Comparison of ENCODE assay signal across 8 cellular contexts in genomic region chr2:216596234-216596985, GRCh38. TPM values are rescaled to one million over a fixed set of nuclear protein-coding genes. Genes with fewer than 3 reads are reported as not detected.
DNase-seq lines count a peak whose midpoint lies in the region; ATAC-seq and TF ChIP-seq lines count a peak whose summit lies in the region.

No MANE protein-coding gene starts in this region.

- TF ChIP-seq CTCF in DND-41 (IDR thresholded peaks at IDR 0.05; ENCODE audit: borderline replicate concordance, extremely low read depth, low read length, poor library complexity, severe bottlenecking) (no peak), brain (conservative IDR thresholded peaks at IDR 0.05) (no peak), mesothelial cell of epicardium (IDR thresholded peaks at IDR 0.05; ENCODE audit: unreplicated experiment) (no peak)

- no peak overlapping the region for H3K4me3 ChIP-seq in DND-41 (ENCODE audit: low read depth in 1 of 2, low read length in 2 of 2)

- no peaks in the 10 kb centered on the region for H3K9me3 ChIP-seq in DND-41 (ENCODE audit: insufficient read depth, low read length, severe bottlenecking)

- H2AFZ ChIP-seq in DND-41 (ENCODE audit: low read depth, low read length) = 0 out of 2 replicates have a peak overlapping the region, but pooled peaks have one; percentile 7

- H3K27me3 Mint-ChIP-seq in brain (no peaks in the 10 kb centered on the region), mesothelial cell of epicardium (ENCODE audit: low read depth) (no peaks in the 10 kb centered on the region)

- no peaks in the 10 kb centered on the region for H4K20me1 ChIP-seq in DND-41 (ENCODE audit: insufficient read depth, low read length)

- H3K4me3 Mint-ChIP-seq in brain (peak overlapping the region in 4 of 5 experiments; percentile 3 to 70 (median 30)), mesothelial cell of epicardium (no peak overlapping the region)

- H3K4me1 ChIP-seq in DND-41 (ENCODE audit: insufficient read depth, low read length) = no peaks in the 10 kb centered on the region

- H3K36me3 ChIP-seq in DND-41 (ENCODE audit: insufficient read depth, low read length) = no peaks in the 10 kb centered on the region

- no peak for ATAC-seq in DND-41 (ENCODE audit: insufficient read depth, low read depth)

- H3K27me3 ChIP-seq in DND-41 (ENCODE audit: insufficient read depth, low read length, poor library complexity) = no peaks in the 10 kb centered on the region

- H3K79me2 ChIP-seq in DND-41 (ENCODE audit: insufficient read depth, low read length) = no peaks in the 10 kb centered on the region

- no peak overlapping the region for H3K27ac ChIP-seq in DND-41 (ENCODE audit: low read length)

- no peaks in the 10 kb centered on the region for H3K36me3 Mint-ChIP-seq in brain
- no peaks in the 10 kb centered on the region for H3K36me3 Mint-ChIP-seq in mesothelial cell of epicardium

- H3K9ac ChIP-seq in DND-41 (ENCODE audit: low read depth, low read length) = no peak overlapping the region

- no peak overlapping the region for H3K4me2 ChIP-seq in DND-41 (ENCODE audit: insufficient read depth, low read length)

- no peak for DNase-seq in DND-41
- DNase-seq in NCI-H1694 treated with DMSO at 0.1 percent for 48 hours (lab: John Stamatoyannopoulos, UW) = peak; percentile 80
- DNase-seq in mesothelial cell of epicardium (ENCODE audit: low spot score in 2 of 2, unreplicated experiment in 2 of 2) = no peak
- DNase-seq in DMS114 treated with DMSO at 0.1 percent for 48 hours (lab: John Stamatoyannopoulos, UW; ENCODE audit: unreplicated experiment) = no peak
- DNase-seq in activated naive CD4-positive, alpha-beta T cell treated with anti-CD3 and anti-CD28 coated beads, Interleukin-2, amount 50 U/mL, for 16 hours = no peak
- DNase-seq in NCI-H524 treated with DMSO at 0.1 percent for 48 hours (lab: John Stamatoyannopoulos, UW) = no peak
- DNase-seq in stimulated activated CD4-positive, alpha-beta T cell treated with anti-CD3 and anti-CD28 coated beads, Interleukin-4, amount 100 ng/mL, for 1 hour = no peak

- H3K9me3 Mint-ChIP-seq in brain (no peaks in the 10 kb centered on the region), mesothelial cell of epicardium (no peaks in the 10 kb centered on the region)

- H3K4me1 Mint-ChIP-seq in brain = peaks cover 33% of the 10 kb centered on the region
- peaks cover 19% of the 10 kb centered on the region for H3K4me1 Mint-ChIP-seq in mesothelial cell of epicardium

- H3K27ac Mint-ChIP-seq in brain = peak overlapping the region; percentile 46 to 94 (median 80)
- H3K27ac Mint-ChIP-seq in mesothelial cell of epicardium = peak overlapping the region; percentile 93

RNA-seq across cellular contexts. Expression of gene IGFBP2, which starts 36.8 kb away (rescaled TPM):
- 233 TPM for polyA plus RNA-seq in brain (ENCODE audit: insufficient read depth, low read depth, low replicate concordance)
- total RNA-seq in mesothelial cell of epicardium = 376 to 409 TPM (median 381 TPM) in 3 replicates
